In the genomic region with DNA sequence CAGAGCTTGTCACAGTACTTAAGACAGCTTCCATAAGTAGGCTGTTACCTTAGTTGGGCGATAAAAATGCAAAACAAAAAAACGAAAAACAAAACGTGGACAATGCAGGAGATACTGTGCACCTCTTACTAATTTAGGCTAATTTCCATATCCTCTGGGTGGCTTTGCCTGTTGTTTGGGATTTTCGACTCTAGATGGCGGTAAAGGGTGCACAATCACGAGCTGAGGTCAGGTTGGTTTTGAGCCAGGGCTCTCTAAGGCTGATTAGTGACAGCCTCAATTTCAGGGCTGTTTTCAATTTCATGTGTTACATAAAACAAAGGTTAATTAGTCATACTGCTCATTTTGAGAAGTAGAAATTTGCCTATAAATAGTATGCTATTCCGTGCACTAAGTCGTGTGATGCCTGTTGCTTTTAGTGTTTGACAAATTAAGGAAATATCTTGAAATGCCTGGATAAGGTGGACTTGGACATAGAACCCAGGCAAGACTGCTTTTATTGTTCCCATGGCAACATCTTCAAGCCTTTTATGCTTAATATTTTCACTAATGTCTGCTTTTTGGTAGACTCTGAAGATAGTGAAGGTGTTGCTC, we compare ENCODE assay signal across 8 cellular contexts.
DNase-seq lines count a peak whose midpoint lies in the region; ATAC-seq and TF ChIP-seq lines count a peak whose summit lies in the region.

No MANE protein-coding gene starts in this region.

- H3K9me3 ChIP-seq in IMR-90 (ENCODE audit: control insufficient read depth, insufficient read depth, low read length): peaks cover 2% of the 10 kb centered on the region; the same call in 1 of the 2 replicates
- no peaks in the 10 kb centered on the region for H3K9me3 ChIP-seq in Panc1 (ENCODE audit: control insufficient read depth, insufficient read depth, low read depth, low read length)
- no peaks in the 10 kb centered on the region for H3K9me3 ChIP-seq in smooth muscle cell (replicated peaks; ENCODE audit: low read depth)

- CTCF ChIA-PET in IMR-90 (lab: Yijun Ruan, JAX) (interaction anchor here (0.6 to 1.1 kb wide), 3 partner anchors 10 to 1762 kb away, joined by 3 to 5 read pairs (median 4); a partner anchor contains a TSS), Panc1 (lab: Charles Lee) (no interaction called here)

- POLR2A ChIA-PET in IMR-90 (lab: Charles Lee; ENCODE audit: unreplicated experiment) (no interaction called here), Panc1 (lab: Charles Lee) (no interaction called here)

- H3K9me1 ChIP-seq in IMR-90 (ENCODE audit: insufficient read depth, low read length): no peaks in the 10 kb centered on the region

- no peak overlapping the region for H2BK15ac ChIP-seq in IMR-90 (ENCODE audit: low read depth, low read length)

- H3K4ac ChIP-seq in IMR-90 (ENCODE audit: low read depth, low read length): no peak overlapping the region

- H4K91ac ChIP-seq in IMR-90 (ENCODE audit: insufficient read depth, low read depth, low read length): no peak overlapping the region

- no peak overlapping the region for H2AK9ac ChIP-seq in IMR-90 (replicated peaks; ENCODE audit: low read depth, low read length, poor library complexity)

- no peak overlapping the region for H3K14ac ChIP-seq in IMR-90 (replicated peaks; ENCODE audit: low read depth, low read length)

- no peak overlapping the region for H2BK120ac ChIP-seq in IMR-90 (ENCODE audit: low read depth, low read length)

- H2BK5ac ChIP-seq in IMR-90 (ENCODE audit: low read depth, low read length, poor library complexity, severe bottlenecking): no peak overlapping the region

- no peak overlapping the region for H3K56ac ChIP-seq in IMR-90 (ENCODE audit: extremely low read depth, insufficient read depth, low read length)

- no peak overlapping the region for H3K4me3 ChIP-seq in IMR-90 (ENCODE audit: insufficient read depth, low read depth, low read length)
- no peak overlapping the region for H3K4me3 ChIP-seq in Panc1 (ENCODE audit: low read depth in 2 of 2, low read length in 2 of 2)
- H3K4me3 ChIP-seq in smooth muscle cell: no peak overlapping the region

- TF ChIP-seq CTCF in IMR-90 (conservative IDR thresholded peaks at IDR 0.05; ENCODE audit: low read depth, low read length) (peak; percentile 41), Panc1 (IDR thresholded peaks at IDR 0.05) (peak; percentile 71), foreskin keratinocyte (conservative IDR thresholded peaks at IDR 0.05) (peak; percentile 49), smooth muscle cell (IDR thresholded peaks at IDR 0.05; ENCODE audit: borderline replicate concordance, insufficient read depth, poor library complexity, severe bottlenecking) (peak; percentile 79)

- H3K27ac ChIP-seq in IMR-90 (ENCODE audit: insufficient read depth, low read length): no peak overlapping the region
- H3K27ac ChIP-seq in Panc1 (ENCODE audit: low read length): no peak overlapping the region
- no peak overlapping the region for H3K27ac ChIP-seq in foreskin keratinocyte
- no peak overlapping the region for H3K27ac ChIP-seq in smooth muscle cell (ENCODE audit: low read depth)

- H3K79me2 ChIP-seq in smooth muscle cell (ENCODE audit: low read depth): no peaks in the 10 kb centered on the region

- DNase-seq in GM03348 (ENCODE audit: low spot score): peak; percentile 5
- DNase-seq in IMR-90: peak; percentile 1
- peak; percentile 22 for DNase-seq in Panc1 (ENCODE audit: low read depth, low spot score)
- peak; percentile 65 to 71 for DNase-seq in activated T-cell treated with anti-CD3 and anti-CD28 coated beads, Interleukin-2, amount 50 U/mL, for 48 hours
- peak in 1 of 2 donors; percentile 11 for DNase-seq in foreskin keratinocyte
- no peak for DNase-seq in smooth muscle cell (lab: John Stamatoyannopoulos, UW; ENCODE audit: unreplicated experiment)
- DNase-seq in dedifferentiated amniotic fluid mesenchymal stem cell (ENCODE audit: extremely low spot score): no peak

- no peak overlapping the region for H4K8ac ChIP-seq in IMR-90 (ENCODE audit: low read depth in 2 of 2, low read length in 2 of 2)

- H3K79me1 ChIP-seq in IMR-90 (ENCODE audit: low read depth in 1 of 2, low read length in 2 of 2): no peaks in the 10 kb centered on the region

- 25% methylated on average over 2 of the region's 8 CpGs; no CpG with 5 or more reads in 1 of the 2 experiments for WGBS in IMR-90 (ENCODE audit: extremely low coverage in 2 of 2, insufficient read length in 1 of 2), 2 experiments
- WGBS in smooth muscle cell (ENCODE audit: low lambda C conversion rate): 2% methylated on average over 8 of the region's 8 CpGs

- no peak overlapping the region for H4K5ac ChIP-seq in IMR-90 (ENCODE audit: low read depth, low read length)

- H3K9ac ChIP-seq in IMR-90 (ENCODE audit: low read depth, low read length): no peak overlapping the region
- H3K9ac ChIP-seq in smooth muscle cell (ENCODE audit: low read depth): no peak overlapping the region

- H2BK20ac ChIP-seq in IMR-90 (ENCODE audit: low read depth, low read length): no peak overlapping the region

- H3K36me3 ChIP-seq in IMR-90 (ENCODE audit: control insufficient read depth, insufficient read depth, low read length) (no peaks in the 10 kb centered on the region), Panc1 (ENCODE audit: control insufficient read depth, insufficient read depth, low read length) (no peaks in the 10 kb centered on the region), smooth muscle cell (ENCODE audit: low read depth) (no peaks in the 10 kb centered on the region)

- in situ Hi-C loops in IMR-90 (cut with MboI; ENCODE audit: low sequenced_read_pairs) (no loop called here), Panc1 (cut with HindIII; ENCODE audit: low pct_unique_long_range_greater_than_20kb, low sequenced_read_pairs) (no loop called here)

- H2AK5ac ChIP-seq in IMR-90 (ENCODE audit: low read depth, low read length): no peak overlapping the region

- TF ChIP-seq POLR2A in IMR-90 (IDR thresholded peaks at IDR 0.05; ENCODE audit: low read depth, low read length): no peak

- no peaks in the 10 kb centered on the region for H3F3A ChIP-seq in smooth muscle cell (ENCODE audit: low read depth)

- no peaks in the 10 kb centered on the region for H4K20me1 ChIP-seq in IMR-90 (ENCODE audit: insufficient read depth, low read length)
- no peaks in the 10 kb centered on the region for H4K20me1 ChIP-seq in smooth muscle cell (ENCODE audit: low read depth)

- dilution Hi-C loops in IMR-90 (cut with HindIII; ENCODE audit: low sequenced_read_pairs, unreplicated experiment): no loop called here

- H3K23ac ChIP-seq in IMR-90 (ENCODE audit: low read depth, low read length): no peak overlapping the region

- H2AFZ ChIP-seq in IMR-90 (replicated peaks; ENCODE audit: low read length, poor library complexity) (no peak overlapping the region), smooth muscle cell (ENCODE audit: low read depth) (no peak overlapping the region)

- no peak overlapping the region for H3K18ac ChIP-seq in IMR-90 (ENCODE audit: low read depth, low read length)

- ATAC-seq in GM21717 (IDR thresholded peaks at IDR 0.05; ENCODE audit: unreplicated experiment): peak; percentile 99
- no peak for ATAC-seq in IMR-90 (ENCODE audit: low read depth)
- peak; percentile 78 for ATAC-seq in Panc1
- ATAC-seq in foreskin keratinocyte: peak; percentile 31

- intact Hi-C loops in IMR-90 (cut with micrococcal nuclease) (no loop called here), Panc1 (cut with micrococcal nuclease; ENCODE audit: unreplicated experiment) (no loop called here)

- TF ChIP-seq RAD21 in IMR-90 (IDR thresholded peaks at IDR 0.05; ENCODE audit: low read length): peak; percentile 42

- H3K4me2 ChIP-seq in IMR-90 (ENCODE audit: low read depth, low read length): no peak overlapping the region
- H3K4me2 ChIP-seq in smooth muscle cell: no peak overlapping the region

- H3K27me3 ChIP-seq in IMR-90 (ENCODE audit: control insufficient read depth, insufficient read depth, low read length): no peaks in the 10 kb centered on the region
- no peaks in the 10 kb centered on the region for H3K27me3 ChIP-seq in Panc1 (ENCODE audit: control insufficient read depth, insufficient read depth, low read length)
- no peaks in the 10 kb centered on the region for H3K27me3 ChIP-seq in foreskin keratinocyte
- peaks cover 10% of the 10 kb centered on the region for H3K27me3 ChIP-seq in smooth muscle cell (ENCODE audit: low read depth)

- no TSS peak for BruUV-seq in IMR-90 (replicated peaks; lab: Mats Ljungman, UMichigan)
- BruUV-seq in Panc1 (replicated peaks; lab: Mats Ljungman, UMichigan): no TSS peak

- H3K4me1 ChIP-seq in IMR-90 (ENCODE audit: control insufficient read depth, insufficient read depth, low read length) (no peaks in the 10 kb centered on the region), Panc1 (ENCODE audit: control insufficient read depth, insufficient read depth, low read length) (no peaks in the 10 kb centered on the region), foreskin keratinocyte (no peaks in the 10 kb centered on the region), smooth muscle cell (ENCODE audit: low read depth) (no peaks in the 10 kb centered on the region)

TF ChIP-seq in IMR-90, 13 proteins besides CTCF, POLR2A, EP300 and RAD21:
- peak; percentile 2; the same call in 1 of the 2 replicates for TF ChIP-seq SMC3 (IDR thresholded peaks at IDR 0.05; ENCODE audit: low read depth, low read length)
- TF ChIP-seq RFX5 (IDR thresholded peaks at IDR 0.05; ENCODE audit: low read depth, low read length): no peak
- TF ChIP-seq, protein P1, sequence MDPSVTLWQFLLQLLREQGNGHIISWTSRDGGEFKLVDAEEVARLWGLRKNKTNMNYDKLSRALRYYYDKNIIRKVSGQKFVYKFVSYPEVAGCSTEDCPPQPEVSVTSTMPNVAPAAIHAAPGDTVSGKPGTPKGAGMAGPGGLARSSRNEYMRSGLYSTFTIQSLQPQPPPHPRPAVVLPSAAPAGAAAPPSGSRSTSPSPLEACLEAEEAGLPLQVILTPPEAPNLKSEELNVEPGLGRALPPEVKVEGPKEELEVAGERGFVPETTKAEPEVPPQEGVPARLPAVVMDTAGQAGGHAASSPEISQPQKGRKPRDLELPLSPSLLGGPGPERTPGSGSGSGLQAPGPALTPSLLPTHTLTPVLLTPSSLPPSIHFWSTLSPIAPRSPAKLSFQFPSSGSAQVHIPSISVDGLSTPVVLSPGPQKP (IDR thresholded peaks at IDR 0.05; ENCODE audit: borderline replicate concordance, low read depth, low read length): no peak
- TF ChIP-seq FOS (IDR thresholded peaks at IDR 0.05; ENCODE audit: low read depth, low read length): no peak
- TF ChIP-seq BHLHE40 (IDR thresholded peaks at IDR 0.05; ENCODE audit: low read depth, low read length): no peak; the same call in 1 of the 2 replicates
- TF ChIP-seq MAZ (IDR thresholded peaks at IDR 0.05; ENCODE audit: borderline replicate concordance, low read depth, low read length): no peak

Comparison
In these comparisons a context has a peak if more than half of its experiments do, and no peak if none do; other contexts are left out.
1. DNase-seq: peak in GM03348 (single experiment), IMR-90 (single experiment), Panc1 (single experiment) and activated T-cell treated with anti-CD3 and anti-CD28 coated beads, Interleukin-2, amount 50 U/mL, for 48 hours (2 of 2); none in smooth muscle cell (single experiment) and dedifferentiated amniotic fluid mesenchymal stem cell (single experiment).
2. Peak in every context shown above with its lines, with median percentiles within 50 percentile points of each other: CTCF ChIP-seq.